8 cellular contexts compared by ENCODE assay signal in the genomic region with DNA sequence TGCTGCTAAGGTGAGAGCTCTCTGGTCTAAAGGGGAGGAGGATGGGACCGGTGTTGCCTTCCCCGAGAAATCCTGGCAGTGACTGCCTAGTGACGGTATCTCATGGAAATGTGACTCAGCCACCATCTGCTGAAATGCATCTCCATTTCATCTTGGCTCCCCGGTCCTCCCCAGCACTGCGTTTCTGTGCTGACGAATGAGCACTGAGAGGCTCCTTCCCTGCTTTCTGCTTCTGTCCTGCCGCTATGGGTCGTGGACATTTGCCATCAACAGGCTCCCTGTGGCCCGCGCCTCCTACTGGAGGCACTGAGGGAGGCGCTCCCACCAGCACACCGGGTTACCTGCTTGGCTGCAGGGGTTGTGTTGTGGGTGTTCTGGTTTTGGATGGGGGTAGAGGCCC. TPM values are rescaled to one million over a fixed set of nuclear protein-coding genes. Genes with fewer than 3 reads are reported as not detected.
DNase-seq lines count a peak whose midpoint lies in the region; ATAC-seq, FAIRE-seq and TF ChIP-seq lines count a peak whose summit lies in the region.
"Had no signal": no experiment of that assay in that cellular context is flagged by ENCODE, and none has a peak within 500 bp of the region (broad histone marks: within the 10 kb centered on the region; RNA-seq: fewer than 3 reads in every experiment).

No MANE protein-coding gene starts in this region.

- H3K4me3 ChIP-seq in GM06990 (replicated peaks; ENCODE audit: low read depth, low read length), result no peak overlapping the region
- H3K4me3 ChIP-seq in PC-3 (ENCODE audit: low read length), result no peak overlapping the region
- no peak overlapping the region for H3K4me3 ChIP-seq in fibroblast of villous mesenchyme (ENCODE audit: low read depth, low read length)
- no peak overlapping the region for H3K4me3 ChIP-seq in smooth muscle cell

- FAIRE-seq in HTR-8/SVneo (lab: Jason Lieb, UNC), result no peak

- CTCF ChIA-PET in PC-3 (lab: Charles Lee), result no interaction called here

- POLR2A ChIA-PET in PC-3 (lab: Charles Lee; ENCODE audit: unreplicated experiment), result no interaction called here

- no peaks in the 10 kb centered on the region for H3K9me3 ChIP-seq in PC-3 (ENCODE audit: low read length)
- no peaks in the 10 kb centered on the region for H3K9me3 ChIP-seq in smooth muscle cell (replicated peaks; ENCODE audit: low read depth)

- no TSS peak for BruUV-seq in PC-3 (replicated peaks; lab: Mats Ljungman, UMichigan)

- ATAC-seq in PC-3 (no peak), GM18517 (IDR thresholded peaks at IDR 0.05; ENCODE audit: unreplicated experiment) (no peak)
- ATAC-seq: activated T-cell treated with anti-CD3 and anti-CD28 coated beads, Interleukin-2, amount 50 U/mL, for 72 hours had no signal

- 37% methylated on average over 12 of the region's 12 CpGs for whole genome bisulfite sequencing in smooth muscle cell (ENCODE audit: low lambda C conversion rate)

- H3K27ac ChIP-seq in PC-3 (ENCODE audit: low read length) (no peak overlapping the region), smooth muscle cell (ENCODE audit: low read depth) (no peak overlapping the region)

- H3K9me2 ChIP-seq in PC-3 (replicated peaks; ENCODE audit: low read length), result no peaks in the 10 kb centered on the region

- H3K27me3 ChIP-seq in GM06990 (replicated peaks; ENCODE audit: control insufficient read depth, insufficient read depth, low read length) (no peaks in the 10 kb centered on the region), PC-3 (ENCODE audit: low read length) (peaks cover 23% of the 10 kb centered on the region), smooth muscle cell (ENCODE audit: low read depth) (peaks cover 23% of the 10 kb centered on the region)

- H3K4me2 ChIP-seq in PC-3 (ENCODE audit: low read length) (no peak overlapping the region), smooth muscle cell (no peak overlapping the region)

- H3K79me2 ChIP-seq in PC-3 (ENCODE audit: low read length) (no peaks in the 10 kb centered on the region), smooth muscle cell (ENCODE audit: low read depth) (no peaks in the 10 kb centered on the region)

- no peak overlapping the region for H3K9ac ChIP-seq in PC-3 (ENCODE audit: low read length)
- no peak overlapping the region for H3K9ac ChIP-seq in smooth muscle cell (ENCODE audit: low read depth)

- intact Hi-C loops in PC-3 (cut with micrococcal nuclease), result no loop called here

- TF ChIP-seq CTCF in GM06990 (IDR thresholded peaks at IDR 0.05; ENCODE audit: insufficient read depth, low read length, poor library complexity, severe bottlenecking) (peak; percentile 19), PC-3 (conservative IDR thresholded peaks at IDR 0.05; ENCODE audit: low read depth, low read length) (peak; percentile 51), fibroblast of villous mesenchyme (IDR thresholded peaks at IDR 0.05; ENCODE audit: insufficient read depth, low read depth, low read length) (peak; percentile 22), smooth muscle cell (IDR thresholded peaks at IDR 0.05; ENCODE audit: borderline replicate concordance, insufficient read depth, poor library complexity, severe bottlenecking) (peak; percentile 44)

- DNase-seq in GM06990 (ENCODE audit: extremely low read depth, insufficient read length) (no peak), PC-3 (peak; percentile 25), fibroblast of villous mesenchyme (ENCODE audit: low read depth) (no peak), smooth muscle cell (lab: John Stamatoyannopoulos, UW; ENCODE audit: unreplicated experiment) (no peak), retina (no peak), HTR-8/SVneo (ENCODE audit: insufficient read length, low spot score) (no peak)
- DNase-seq: activated T-cell treated with anti-CD3 and anti-CD28 coated beads, Interleukin-2, amount 50 U/mL, for 72 hours had no signal

- H4K20me1 ChIP-seq in PC-3 (ENCODE audit: low read length), result no peaks in the 10 kb centered on the region
- H4K20me1 ChIP-seq in smooth muscle cell (ENCODE audit: low read depth), result no peaks in the 10 kb centered on the region

- H2AFZ ChIP-seq in PC-3 (ENCODE audit: low read length) (no peak overlapping the region), smooth muscle cell (ENCODE audit: low read depth) (no peak overlapping the region)

- H3F3A ChIP-seq in PC-3 (ENCODE audit: low read length, unreplicated experiment), result no peaks in the 10 kb centered on the region
- no peaks in the 10 kb centered on the region for H3F3A ChIP-seq in smooth muscle cell (ENCODE audit: low read depth)

- H3K36me3 ChIP-seq in GM06990 (ENCODE audit: control insufficient read depth, insufficient read depth, low read length) (no peaks in the 10 kb centered on the region), PC-3 (ENCODE audit: low read depth, low read length) (no peaks in the 10 kb centered on the region), smooth muscle cell (ENCODE audit: low read depth) (no peaks in the 10 kb centered on the region)

- H3K4me1 ChIP-seq in PC-3 (ENCODE audit: insufficient read depth, low read length) (no peaks in the 10 kb centered on the region), smooth muscle cell (ENCODE audit: low read depth) (peaks cover 8% of the 10 kb centered on the region)

RNA-seq across cellular contexts. Expression of a gene that starts 13.5 kb away (rescaled TPM):
- total RNA-seq in PC-3 (2014; rRNA removed) (265 and 289 TPM in 2 replicates), fibroblast of villous mesenchyme (292 and 306 TPM in 2 replicates), smooth muscle cell (221 and 247 TPM in 2 replicates)
- polyA plus RNA-seq in smooth muscle cell, result 400 and 476 TPM in 2 replicates

RNA-seq across cellular contexts. Expression of a gene that starts 41.7 kb away (rescaled TPM):
- total RNA-seq in PC-3 (2014; rRNA removed) (not detected in 2 replicates), fibroblast of villous mesenchyme (0.32 TPM in 1 of 2 replicates, not detected in the other), smooth muscle cell (not detected in 2 replicates)
- 0.45 and 0.76 TPM in 2 replicates for polyA plus RNA-seq in smooth muscle cell
